In genomic region chr15:39629376-39629775, GRCh38 we compare ENCODE assay signal across 10 cellular contexts. TPM values are rescaled to one million over a fixed set of nuclear protein-coding genes. Genes with fewer than 3 reads are reported as not detected.
A peak's percentile ranks its signal among the peaks of the same experiment; 100 is the strongest.
DNase-seq lines count a peak whose midpoint lies in the region; ATAC-seq and TF ChIP-seq lines count a peak whose summit lies in the region.
"Had no signal": no experiment of that assay in that cellular context is flagged by ENCODE, and none has a peak within 500 bp of the region (broad histone marks: within the 10 kb centered on the region; RNA-seq: fewer than 3 reads in every experiment).

No MANE protein-coding gene starts in this region.

- no peaks in the 10 kb centered on the region for H3K27me3 ChIP-seq in CD4-positive, alpha-beta T cell (ENCODE audit: control insufficient read depth, insufficient read depth, low read length)
- H3K27me3 ChIP-seq in gastrocnemius medialis: no peaks in the 10 kb centered on the region
- H3K27me3 ChIP-seq: neutrophil had no signal

- peaks cover 56% of the 10 kb centered on the region for H3K4me1 Mint-ChIP-seq in CD4-positive, alpha-beta T cell (ENCODE audit: low read depth)
- H3K4me1 Mint-ChIP-seq in T-cell: peaks cover 40 to 69% (median 66%) of the 10 kb centered on the region in 3 donors
- H3K4me1 Mint-ChIP-seq in activated naive CD8-positive, alpha-beta T cell treated with anti-CD3 and anti-CD28 coated beads, Interleukin-2, amount 10 ng/mL, durations not matched to agents 7 days and 5 days: peaks cover 51% of the 10 kb centered on the region
- H3K4me1 Mint-ChIP-seq in nephron progenitor cell: peaks cover 19% of the 10 kb centered on the region

- H3K27ac Mint-ChIP-seq in CD4-positive, alpha-beta T cell: peak overlapping the region; percentile 74
- H3K27ac Mint-ChIP-seq in T-cell: peak overlapping the region; percentile 92 to 98
- H3K27ac Mint-ChIP-seq in activated naive CD8-positive, alpha-beta T cell treated with anti-CD3 and anti-CD28 coated beads, Interleukin-2, amount 10 ng/mL, durations not matched to agents 7 days and 5 days: peak overlapping the region; percentile 84
- H3K27ac Mint-ChIP-seq in nephron progenitor cell: no peak overlapping the region

- H3K27me3 Mint-ChIP-seq in CD4-positive, alpha-beta T cell: no peaks in the 10 kb centered on the region
- H3K27me3 Mint-ChIP-seq in T-cell (no peaks in the 10 kb centered on the region), nephron progenitor cell (ENCODE audit: low read depth, poor library complexity) (peaks cover 7% of the 10 kb centered on the region)
- H3K27me3 Mint-ChIP-seq in activated naive CD8-positive, alpha-beta T cell treated with anti-CD3 and anti-CD28 coated beads, Interleukin-2, amount 10 ng/mL, durations not matched to agents 7 days and 5 days: no peaks in the 10 kb centered on the region

- H3K27ac ChIP-seq in CD4-positive, alpha-beta T cell (ENCODE audit: low read depth, low read length): peak overlapping the region; percentile 40
- peak overlapping the region in 3 of 4 donors; percentile 30 to 55 (median 52) for H3K27ac ChIP-seq in gastrocnemius medialis
- H3K27ac ChIP-seq: HL-60, neutrophil had no signal

- in situ Hi-C loops in gastrocnemius medialis (cut with MboI; ENCODE audit: low sequenced_read_pairs in 4 of 4): no loop called here

- peak overlapping the region; percentile 56 for H3K4me3 Mint-ChIP-seq in CD4-positive, alpha-beta T cell
- peak overlapping the region in 1 of 3 donors; percentile 13 for H3K4me3 Mint-ChIP-seq in T-cell
- H3K4me3 Mint-ChIP-seq in activated naive CD8-positive, alpha-beta T cell treated with anti-CD3 and anti-CD28 coated beads, Interleukin-2, amount 10 ng/mL, durations not matched to agents 7 days and 5 days: peak overlapping the region; percentile 59
- no peak overlapping the region for H3K4me3 Mint-ChIP-seq in nephron progenitor cell

- H3K36me3 Mint-ChIP-seq in CD4-positive, alpha-beta T cell (ENCODE audit: low read depth): no peaks in the 10 kb centered on the region
- H3K36me3 Mint-ChIP-seq in T-cell (peaks cover 6% of the 10 kb centered on the region), nephron progenitor cell (ENCODE audit: low read depth) (no peaks in the 10 kb centered on the region)
- peaks cover 26% of the 10 kb centered on the region for H3K36me3 Mint-ChIP-seq in activated naive CD8-positive, alpha-beta T cell treated with anti-CD3 and anti-CD28 coated beads, Interleukin-2, amount 10 ng/mL, durations not matched to agents 7 days and 5 days

- peak; percentile 24 to 63 (median 50) for DNase-seq in CD4-positive, alpha-beta T cell
- DNase-seq in T-cell (peak; percentile 27 to 62 (median 49)), gastrocnemius medialis (no peak), foreskin melanocyte (no peak), nephron progenitor cell (no peak)
- DNase-seq in activated naive CD8-positive, alpha-beta T cell treated with anti-CD3 and anti-CD28 coated beads, Interleukin-2, amount 10 ng/mL, durations not matched to agents 7 days and 5 days: peak; percentile 60

- ATAC-seq in CD4-positive, alpha-beta T cell (ENCODE audit: poor library complexity): peak; percentile 70
- ATAC-seq in T-cell (replicated peaks in 1 of 4): peak; percentile 66 to 75 (median 70)
- peak; percentile 73 for ATAC-seq in activated naive CD8-positive, alpha-beta T cell treated with anti-CD3 and anti-CD28 coated beads, Interleukin-2, amount 10 ng/mL, durations not matched to agents 7 days and 5 days (ENCODE audit: low read depth)
- ATAC-seq in gastrocnemius medialis: no peak
- ATAC-seq in HG02623 (IDR thresholded peaks at IDR 0.05; ENCODE audit: unreplicated experiment): no peak
- ATAC-seq in HG02981 (IDR thresholded peaks at IDR 0.05; ENCODE audit: unreplicated experiment): no peak

- no peaks in the 10 kb centered on the region for H3K9me3 ChIP-seq in CD4-positive, alpha-beta T cell (ENCODE audit: control insufficient read depth, low read length)
- no peaks in the 10 kb centered on the region for H3K9me3 ChIP-seq in gastrocnemius medialis
- H3K9me3 ChIP-seq: neutrophil had no signal

- H3K36me3 ChIP-seq in gastrocnemius medialis: no peaks in the 10 kb centered on the region
- H3K36me3 ChIP-seq: neutrophil had no signal

- POLR2A ChIA-PET in CD4-positive, alpha-beta T cell (lab: Charles Lee): interaction anchor here (0.9 to 1.5 kb wide), 2 partner anchors 12 to 56 kb away, joined by 3 to 6 read pairs; no protein-coding TSS in a partner anchor
- POLR2A ChIA-PET in T-cell (lab: Charles Lee): interaction anchor here in 1 of 2 donors (1.2 kb wide), 1 partner anchor 13 kb away, joined by 3 read pairs; no protein-coding TSS in a partner anchor
- POLR2A ChIA-PET in activated naive CD8-positive, alpha-beta T cell treated with anti-CD3 and anti-CD28 coated beads, Interleukin-2, amount 10 ng/mL, durations not matched to agents 7 days and 5 days (lab: Charles Lee): interaction anchor here (0.5 to 1.1 kb wide), 2 partner anchors 23 to 1080 kb away, joined by 3 read pairs; no protein-coding TSS in a partner anchor

- peaks cover 23 to 37% of the 10 kb centered on the region in 2 donors for H3K4me1 ChIP-seq in gastrocnemius medialis

- intact Hi-C loops in CD4-positive, alpha-beta T cell (cut with DNase I, micrococcal nuclease): no loop called here
- intact Hi-C loops in gastrocnemius medialis (cut with DNase I; ENCODE audit: low total_unique reads): loop anchor here (5.0 kb wide), 1 partner anchor 53 kb away; no protein-coding TSS in a partner anchor

- CTCF ChIA-PET in CD4-positive, alpha-beta T cell (lab: Charles Lee): interaction anchor here (0.7 to 1.8 kb wide), 5 partner anchors 12 to 127 kb away, joined by 3 to 9 read pairs (median 4); no protein-coding TSS in a partner anchor
- CTCF ChIA-PET in T-cell (lab: Charles Lee): interaction anchor here in 1 of 2 donors (0.6 to 3.1 kb wide), 6 partner anchors 12 to 145 kb away, joined by 3 to 12 read pairs (median 4); no protein-coding TSS in a partner anchor

- TF ChIP-seq CTCF in CD4-positive, alpha-beta T cell (IDR thresholded peaks at IDR 0.05): no peak
- TF ChIP-seq CTCF in gastrocnemius medialis (IDR thresholded peaks at IDR 0.05 in 4 of 5, conservative IDR thresholded peaks at IDR 0.05 in 1 of 5) (no peak), nephron progenitor cell (IDR thresholded peaks at IDR 0.05) (no peak)

- H3K4me3 ChIP-seq in gastrocnemius medialis: no peak overlapping the region

- TF ChIP-seq POLR2A in gastrocnemius medialis (IDR thresholded peaks at IDR 0.05): no peak

- no peaks in the 10 kb centered on the region for H3K9me3 Mint-ChIP-seq in CD4-positive, alpha-beta T cell
- H3K9me3 Mint-ChIP-seq in T-cell (no peaks in the 10 kb centered on the region), nephron progenitor cell (peaks cover 6% of the 10 kb centered on the region)
- peaks cover 6% of the 10 kb centered on the region for H3K9me3 Mint-ChIP-seq in activated naive CD8-positive, alpha-beta T cell treated with anti-CD3 and anti-CD28 coated beads, Interleukin-2, amount 10 ng/mL, durations not matched to agents 7 days and 5 days

RNA-seq across cellular contexts. Expression of gene THBS1, which starts 48.5 kb away (rescaled TPM):
- total RNA-seq in CD4-positive, alpha-beta T cell: 10 to 100 TPM in 1 of 2 experiments, 1 to 10 TPM in 1; 9.5 to 10.5 TPM
- total RNA-seq in T-cell (1 to 10 TPM; 1.3 to 8.6 (median 7.6) TPM), gastrocnemius medialis (10 to 100 TPM; 10.7 to 99.0 (median 44.6) TPM)
- total RNA-seq in activated naive CD8-positive, alpha-beta T cell treated with anti-CD3 and anti-CD28 coated beads, Interleukin-2, amount 10 ng/mL, durations not matched to agents 7 days and 5 days: 1 to 10 TPM; 5.4 to 6.0 TPM

Comparison
In these comparisons a context has a peak if more than half of its experiments do, and no peak if none do; other contexts are left out.
1. ATAC-seq: peak in CD4-positive, alpha-beta T cell (single experiment), T-cell (4 of 4) and activated naive CD8-positive, alpha-beta T cell treated with anti-CD3 and anti-CD28 coated beads, Interleukin-2, amount 10 ng/mL, durations not matched to agents 7 days and 5 days (single experiment); none in gastrocnemius medialis (0 of 2), HG02623 (single experiment) and HG02981 (single experiment).
2. DNase-seq: peak in CD4-positive, alpha-beta T cell (10 of 10), T-cell (34 of 34) and activated naive CD8-positive, alpha-beta T cell treated with anti-CD3 and anti-CD28 coated beads, Interleukin-2, amount 10 ng/mL, durations not matched to agents 7 days and 5 days (single experiment); none in gastrocnemius medialis (0 of 2), foreskin melanocyte (single experiment) and nephron progenitor cell (single experiment).